Comparison of ENCODE assay signal across 8 cellular contexts in the genomic region with DNA sequence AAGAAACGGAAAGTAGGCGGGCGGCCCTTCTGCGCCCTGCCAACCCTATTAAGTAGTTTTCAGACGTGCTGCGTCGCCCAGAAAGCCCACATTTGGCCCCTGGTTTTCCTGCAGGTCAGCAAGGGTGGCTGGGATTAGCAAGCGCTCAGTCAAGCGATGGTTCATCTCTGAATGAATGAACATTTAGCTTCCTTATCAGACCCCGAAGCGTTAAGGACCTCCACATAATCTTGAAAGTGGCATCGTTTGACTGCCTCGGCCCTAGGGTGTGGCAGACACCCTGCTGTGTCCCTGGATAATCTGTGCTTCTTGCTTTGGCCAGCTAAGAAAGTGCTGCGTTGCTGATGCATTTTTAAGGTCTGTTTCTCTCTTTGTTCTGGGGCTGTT. TPM values are rescaled to one million over a fixed set of nuclear protein-coding genes. Genes with fewer than 3 reads are reported as not detected.
DNase-seq lines count a peak whose midpoint lies in the region; ATAC-seq and TF ChIP-seq lines count a peak whose summit lies in the region.

No MANE protein-coding gene starts in this region.

- H3K4me3 ChIP-seq in DOHH2 (ENCODE audit: low read length) (peak overlapping the region; percentile 85), astrocyte of the spinal cord (ENCODE audit: low read depth, low read length) (peak overlapping the region; percentile 67), lung (peak overlapping the region; percentile 90), uterus (peak overlapping the region; percentile 59 to 64)

- ATAC-seq in HG03159 (IDR thresholded peaks at IDR 0.05; ENCODE audit: unreplicated experiment) (peak; percentile 5), lung (ENCODE audit: insufficient read depth, low FRiP score) (no peak)

- H3K4me1 ChIP-seq in DOHH2 (ENCODE audit: control insufficient read depth, low read length) (peaks cover 12% of the 10 kb centered on the region), lung (ENCODE audit: control insufficient read depth in 2 of 2, insufficient read depth in 2 of 2, low read length in 2 of 2) (peaks cover 0 to 3% of the 10 kb centered on the region in 2 donors), uterus (peaks cover 4 to 7% of the 10 kb centered on the region in 2 donors)

- TF ChIP-seq CTCF in DOHH2 (IDR thresholded peaks at IDR 0.05; ENCODE audit: low read depth, low read length, poor library complexity, severe bottlenecking) (no peak), astrocyte of the spinal cord (IDR thresholded peaks at IDR 0.05; ENCODE audit: low read depth, low read length) (no peak), lung (IDR thresholded peaks at IDR 0.05; ENCODE audit: control extremely low read depth, extremely low read depth) (no peak), uterus (IDR thresholded peaks at IDR 0.05) (no peak)

- H3K4me2 ChIP-seq in DOHH2 (ENCODE audit: low read length): peak overlapping the region; percentile 87

- 2% methylated on average over 14 of the region's 14 CpGs for WGBS in lung, 2 donors

- DNase-seq in astrocyte of the spinal cord (ENCODE audit: low read depth, low spot score): peak; percentile 15
- no peak for DNase-seq in lung (ENCODE audit: low spot score)
- DNase-seq in uterus: no peak
- no peak for DNase-seq in DMS53 (lab: John Stamatoyannopoulos, UW)
- DNase-seq in NCI-H1417 treated with DMSO at 0.1 percent for 48 hours (lab: John Stamatoyannopoulos, UW): no peak
- no peak for DNase-seq in iPS-NIHi11 (ENCODE audit: low spot score)

- no peaks in the 10 kb centered on the region for H3K27me3 ChIP-seq in DOHH2 (ENCODE audit: control insufficient read depth, low read length)
- H3K27me3 ChIP-seq in lung (ENCODE audit: control insufficient read depth, insufficient read depth): no peaks in the 10 kb centered on the region
- H3K27me3 ChIP-seq in uterus: no peaks in the 10 kb centered on the region

- no peak for TF ChIP-seq POLR2A in uterus (IDR thresholded peaks at IDR 0.05)

- no peaks in the 10 kb centered on the region for H3K9me3 ChIP-seq in DOHH2 (ENCODE audit: control insufficient read depth, insufficient read depth, low read length)
- H3K9me3 ChIP-seq in lung (ENCODE audit: control insufficient read depth in 2 of 2, insufficient read depth in 1 of 2, low read length in 1 of 2): no peaks in the 10 kb centered on the region
- H3K9me3 ChIP-seq in uterus: no peaks in the 10 kb centered on the region

- H3K79me2 ChIP-seq in DOHH2 (ENCODE audit: control insufficient read depth, low read length): peaks cover 11% of the 10 kb centered on the region

- H3K36me3 ChIP-seq in DOHH2 (ENCODE audit: control insufficient read depth, low read length) (peaks cover 12% of the 10 kb centered on the region), lung (ENCODE audit: control insufficient read depth in 2 of 2, insufficient read depth in 2 of 2, low read length in 2 of 2) (peaks cover 0 to 5% of the 10 kb centered on the region in 2 donors), uterus (no peaks in the 10 kb centered on the region)

- intact Hi-C loops in uterus (cut with DNase I; ENCODE audit: low total_unique reads): no loop called here

- H3K9me2 ChIP-seq in DOHH2 (replicated peaks; ENCODE audit: control insufficient read depth, low read length): no peaks in the 10 kb centered on the region

- H3K27ac ChIP-seq in DOHH2 (ENCODE audit: low read depth, low read length) (no peak overlapping the region), lung (ENCODE audit: low read depth in 1 of 2, low read length in 1 of 2) (peak overlapping the region in 1 of 2 donors; percentile 88), uterus (peak overlapping the region; percentile 83 to 85)

- in situ Hi-C loops in astrocyte of the spinal cord (cut with HindIII; ENCODE audit: low sequenced_read_pairs): no loop called here

- H3F3A ChIP-seq in DOHH2 (ENCODE audit: control insufficient read depth, insufficient read depth): peaks cover 5% of the 10 kb centered on the region; the same call in 1 of the 2 replicates

- no peaks in the 10 kb centered on the region for H4K20me1 ChIP-seq in DOHH2 (ENCODE audit: control insufficient read depth, insufficient read depth, low read depth, low read length)

RNA-seq across cellular contexts. Expression of gene TOR1B, which starts 0.7 kb away (rescaled TPM):
- total RNA-seq in lung (10 to 100 TPM; 25.5 to 26.4 TPM), uterus (10 to 100 TPM in 3 of 4 donors, 1 to 10 TPM in 1; 4.1 to 33.9 (median 13.2) TPM)
- 10 to 100 TPM; 10.1 to 26.7 TPM for polyA plus RNA-seq in lung

RNA-seq across cellular contexts. Expression of gene TOR1A, which starts 20.3 kb away (rescaled TPM):
- total RNA-seq in lung (10 to 100 TPM; 22.0 to 34.8 TPM), uterus (10 to 100 TPM; 13.1 to 40.3 (median 33.0) TPM)
- 10 to 100 TPM; 19.1 to 41.8 TPM for polyA plus RNA-seq in lung

RNA-seq across cellular contexts. Expression of gene C9orf78, which starts 31.4 kb away (rescaled TPM):
- total RNA-seq in lung (10 to 100 TPM; 28.3 to 34.4 TPM), uterus (10 to 100 TPM; 17.4 to 56.9 (median 35.0) TPM)
- 10 to 100 TPM; 37.1 to 57.9 TPM for polyA plus RNA-seq in lung

RNA-seq across cellular contexts. Expression of gene USP20, which starts 31.6 kb away (rescaled TPM):
- total RNA-seq in lung (10 to 100 TPM; 22.0 to 24.1 TPM), uterus (10 to 100 TPM in 2 of 4 donors, 1 to 10 TPM in 2; 5.6 to 46.7 (median 11.1) TPM)
- 10 to 100 TPM; 15.7 to 20.9 TPM for polyA plus RNA-seq in lung

RNA-seq across cellular contexts. Expression of gene PTGES, which starts 50.8 kb away (rescaled TPM):
- 10 to 100 TPM; 12.0 to 16.0 TPM for total RNA-seq in lung
- polyA plus RNA-seq in lung: 10 to 100 TPM in 1 of 2 donors, 1 to 10 TPM in 1; 8.0 to 19.8 TPM
- 1 to 10 TPM in 3 of 4 donors, not detected in 1; 1.3 to 7.5 (median 4.2) TPM for total RNA-seq in uterus
